ENCODE assay signal across 31 cellular contexts in genomic region chr9:116066221-116066620, GRCh38.
"Had no signal": no experiment of that assay in that cellular context is flagged by ENCODE, and none has a peak within 500 bp of the region (broad histone marks: within the 10 kb centered on the region; RNA-seq: fewer than 3 reads in every experiment).

No MANE protein-coding gene starts in this region.

- H3K4me3 Mint-ChIP-seq: activated B cell treated with CpG ODN at 0.5 μM for 24 hours; activated CD4-positive, alpha-beta memory T cell treated with anti-CD3 and anti-CD28 coated beads for 36 hours; activated naive CD8-positive, alpha-beta T cell treated with anti-CD3 and anti-CD28 coated beads for 36 hours; activated T-cell treated with anti-CD3 and anti-CD28 coated beads, Interleukin-2, amount 50 U/mL, for 4 hours; activated T-helper 1 cell treated with anti-CD3 and anti-CD28 coated beads, Interleukin-12 subunit alpha, Interleukin-12 subunit beta, Interleukin-2, Interleukin-4 antibody, amounts not matched to agents 30 ng/mL and 10 ng/mL and 1 ng/mL, durations not matched to agents 14 hours and 24 hours and 36 hours; T-cell had no signal

- H3K36me3 Mint-ChIP-seq: activated CD4-positive, alpha-beta memory T cell treated with anti-CD3 and anti-CD28 coated beads for 36 hours; activated naive CD8-positive, alpha-beta T cell treated with anti-CD3 and anti-CD28 coated beads for 36 hours; T-cell had no signal

- H3K27me3 Mint-ChIP-seq: activated B cell treated with CpG ODN at 0.5 μM for 24 hours; activated CD4-positive, alpha-beta memory T cell treated with anti-CD3 and anti-CD28 coated beads for 36 hours; activated naive CD8-positive, alpha-beta T cell treated with anti-CD3 and anti-CD28 coated beads for 36 hours; T-cell had no signal

- H3K4me1 Mint-ChIP-seq: activated B cell treated with CpG ODN at 0.5 μM for 24 hours; activated naive CD8-positive, alpha-beta T cell treated with anti-CD3 and anti-CD28 coated beads for 36 hours; T-cell had no signal

- H3K9me3 Mint-ChIP-seq: activated B cell treated with CpG ODN at 0.5 μM for 24 hours; activated T-helper 1 cell treated with anti-CD3 and anti-CD28 coated beads, Interleukin-12 subunit alpha, Interleukin-12 subunit beta, Interleukin-2, Interleukin-4 antibody, amounts not matched to agents 30 ng/mL and 10 ng/mL and 1 ng/mL, durations not matched to agents 14 hours and 24 hours and 36 hours had no signal

- H3K9me3 ChIP-seq: ascending aorta had no signal

- H3K27me3 ChIP-seq: ascending aorta had no signal

- H3K27ac ChIP-seq: ascending aorta, RWPE1, VCaP had no signal

- H3K4me1 ChIP-seq: ascending aorta had no signal

- DNase-seq: activated B cell treated with CpG ODN at 0.5 μM for 24 hours; activated CD4-positive, alpha-beta memory T cell treated with anti-CD3 and anti-CD28 coated beads for 36 hours; activated CD4-positive, alpha-beta T cell treated with anti-CD3 and anti-CD28 coated beads for 4 hours; activated CD4-positive, alpha-beta T cell treated with anti-CD3 and anti-CD28 coated beads, Interleukin-2, amount 50 U/mL, for 1 hour; activated CD4-positive, CD25-positive, alpha-beta regulatory T cell treated with anti-CD3 and anti-CD28 coated beads, Interleukin-2, amount 50 U/mL, for 72 hours; activated CD8-positive, alpha-beta memory T cell treated with anti-CD3 and anti-CD28 coated beads, Interleukin-2, amount 50 U/mL, for 4 hours; activated effector memory CD4-positive, alpha-beta T cell treated with Interleukin-2 at 50 U/mL for 16 hours; activated naive CD4-positive, alpha-beta T cell; activated naive CD4-positive, alpha-beta T cell treated with anti-CD3 and anti-CD28 coated beads, Interleukin-2, amount 50 U/mL, for 16 hours; activated naive CD8-positive, alpha-beta T cell treated with anti-CD3 and anti-CD28 coated beads for 36 hours; activated T-cell treated with anti-CD3 and anti-CD28 coated beads for 4 hours; activated T-cell treated with anti-CD3 and anti-CD28 coated beads, Interleukin-2, amount 50 U/mL, for 4 hours; amygdala; central memory CD4-positive, alpha-beta T cell; NCI-H1105 treated with DMSO at 0.1 percent for 48 hours; NCI-H1436 treated with DMSO at 0.1 percent for 48 hours; NCI-H1694 treated with DMSO at 0.1 percent for 48 hours; NCI-H2029; NCI-H345; NCI-H524 treated with DMSO at 0.1 percent for 48 hours; SIG-M5; T-cell; T-helper 2 cell; T-helper 9 cell had no signal

- H3K36me3 ChIP-seq: ascending aorta had no signal

- ATAC-seq: activated T-cell treated with anti-CD3 and anti-CD28 coated beads, Interleukin-2, amount 50 U/mL, for 4 hours; Right ventricle myocardium inferior; SK-N-SH treated with all-trans-retinoic acid at 6 μM for 48 hours; T-cell had no signal

- H3K27ac Mint-ChIP-seq: activated B cell treated with CpG ODN at 0.5 μM for 24 hours; activated CD4-positive, alpha-beta memory T cell treated with anti-CD3 and anti-CD28 coated beads for 36 hours; activated naive CD8-positive, alpha-beta T cell treated with anti-CD3 and anti-CD28 coated beads for 36 hours; activated T-helper 1 cell treated with anti-CD3 and anti-CD28 coated beads, Interleukin-12 subunit alpha, Interleukin-12 subunit beta, Interleukin-2, Interleukin-4 antibody, amounts not matched to agents 30 ng/mL and 10 ng/mL and 1 ng/mL, durations not matched to agents 14 hours and 24 hours and 36 hours; T-cell had no signal

- FAIRE-seq: RCC 7860 had no signal

- H3K4me3 ChIP-seq: ascending aorta had no signal
